21 cellular contexts compared by ENCODE assay signal in the genomic region with DNA sequence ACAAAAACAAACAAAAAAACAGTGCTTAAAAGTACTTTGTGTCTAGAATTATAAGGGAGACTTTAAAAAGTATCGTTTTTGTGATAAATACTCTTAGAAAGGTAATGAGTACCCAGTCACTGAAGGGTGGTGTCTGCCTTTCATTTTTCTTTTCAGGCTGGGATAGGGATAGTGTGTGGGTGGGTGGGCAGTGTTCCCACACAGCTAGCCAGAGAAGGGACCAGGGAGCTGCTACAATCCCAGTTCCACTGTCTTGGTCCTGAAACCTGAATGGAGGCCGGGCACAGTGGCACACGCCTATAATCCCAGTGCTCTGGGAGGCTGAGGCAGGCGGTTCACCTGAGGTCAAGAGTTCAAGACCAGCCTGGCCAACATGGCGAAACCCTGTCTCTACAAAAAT. TPM values are rescaled to one million over a fixed set of nuclear protein-coding genes. Genes with fewer than 3 reads are reported as not detected.
A peak's percentile ranks its signal among the peaks of the same experiment; 100 is the strongest.
DNase-seq lines count a peak whose midpoint lies in the region; ATAC-seq and TF ChIP-seq lines count a peak whose summit lies in the region.
"Had no signal": no experiment of that assay in that cellular context is flagged by ENCODE, and none has a peak within 500 bp of the region (broad histone marks: within the 10 kb centered on the region; RNA-seq: fewer than 3 reads in every experiment).

No MANE protein-coding gene starts in this region.

- no peak overlapping the region for H3K27ac ChIP-seq in CD4-positive, CD25-positive, alpha-beta regulatory T cell (ENCODE audit: insufficient read depth, low read length, poor library complexity, severe bottlenecking)
- H3K27ac ChIP-seq in HEK293 (ENCODE audit: extremely low read depth, low read depth, low read length) (no peak overlapping the region), neural progenitor cell (no peak overlapping the region), PC-3 (ENCODE audit: low read length) (no peak overlapping the region)

- no peak overlapping the region for H3K4me2 ChIP-seq in neural progenitor cell
- H3K4me2 ChIP-seq in PC-3 (ENCODE audit: low read length), result no peak overlapping the region

- H3K9me3 Mint-ChIP-seq in CD4-positive, CD25-positive, alpha-beta regulatory T cell, result no peaks in the 10 kb centered on the region
- H3K9me3 Mint-ChIP-seq in progenitor cell of endocrine pancreas (ENCODE audit: low read depth) (no peaks in the 10 kb centered on the region), neural progenitor cell (no peaks in the 10 kb centered on the region)

- H3K9ac ChIP-seq in neural progenitor cell (no peak overlapping the region), PC-3 (ENCODE audit: low read length) (no peak overlapping the region)

- H4K20me1 ChIP-seq in neural progenitor cell (ENCODE audit: low read depth), result no peaks in the 10 kb centered on the region
- no peaks in the 10 kb centered on the region for H4K20me1 ChIP-seq in PC-3 (ENCODE audit: low read length)

- H3K79me2 ChIP-seq in neural progenitor cell (ENCODE audit: low read depth), result peaks cover 20% of the 10 kb centered on the region
- H3K79me2 ChIP-seq in PC-3 (ENCODE audit: low read length), result peaks cover 10% of the 10 kb centered on the region

- CTCF ChIA-PET in HEK293 (lab: Yijun Ruan, JAX) (no interaction called here), PC-3 (lab: Charles Lee) (no interaction called here)

- no peaks in the 10 kb centered on the region for H3K9me3 ChIP-seq in CD4-positive, CD25-positive, alpha-beta regulatory T cell (ENCODE audit: control insufficient read depth in 2 of 2, low read length in 2 of 2)
- H3K9me3 ChIP-seq in HEK293 (ENCODE audit: control insufficient read depth, insufficient read depth, low read depth, low read length), result no peaks in the 10 kb centered on the region
- H3K9me3 ChIP-seq in neural progenitor cell (ENCODE audit: low read depth), result no peaks in the 10 kb centered on the region
- H3K9me3 ChIP-seq in PC-3 (ENCODE audit: low read length), result no peaks in the 10 kb centered on the region
- H3K9me3 ChIP-seq: BE2C, gastrocnemius medialis had no signal

- TF ChIP-seq CTCF in HEK293 (tag by site-specific recombination; IDR thresholded peaks at IDR 0.05) (no peak), choroid plexus epithelial cell (conservative IDR thresholded peaks at IDR 0.05; ENCODE audit: low read depth, low read length) (no peak), progenitor cell of endocrine pancreas (IDR thresholded peaks at IDR 0.05; ENCODE audit: unreplicated experiment) (no peak), neural progenitor cell (IDR thresholded peaks at IDR 0.05) (no peak), PC-3 (conservative IDR thresholded peaks at IDR 0.05; ENCODE audit: low read depth, low read length) (no peak)

- H3F3A ChIP-seq in neural progenitor cell (ENCODE audit: low read depth) (peaks cover 23% of the 10 kb centered on the region), PC-3 (ENCODE audit: low read length, unreplicated experiment) (no peaks in the 10 kb centered on the region)

- peaks cover 16 to 30% (median 22%) of the 10 kb centered on the region in 4 donors for H3K4me1 Mint-ChIP-seq in CD4-positive, CD25-positive, alpha-beta regulatory T cell
- peaks cover 12% of the 10 kb centered on the region for H3K4me1 Mint-ChIP-seq in progenitor cell of endocrine pancreas (ENCODE audit: low read depth)
- H3K4me1 Mint-ChIP-seq in neural progenitor cell, result peaks cover 12% of the 10 kb centered on the region

- BruUV-seq in PC-3 (replicated peaks; lab: Mats Ljungman, UMichigan), result no TSS peak

- POLR2A ChIA-PET in HEK293 (lab: Yijun Ruan, JAX), result no interaction called here
- POLR2A ChIA-PET in PC-3 (lab: Charles Lee; ENCODE audit: unreplicated experiment), result no interaction called here

- H3K4me3 ChIP-seq in CD4-positive, CD25-positive, alpha-beta regulatory T cell (ENCODE audit: low read depth, low read length), result no peak overlapping the region
- H3K4me3 ChIP-seq in HEK293 (ENCODE audit: low read depth, low read length), result no peak overlapping the region
- peak overlapping the region; percentile 4 for H3K4me3 ChIP-seq in choroid plexus epithelial cell (ENCODE audit: low read depth, low read length)
- H3K4me3 ChIP-seq in neural progenitor cell, result no peak overlapping the region
- no peak overlapping the region for H3K4me3 ChIP-seq in PC-3 (ENCODE audit: low read length)
- H3K4me3 ChIP-seq: gastrocnemius medialis, lung had no signal

- H3K4me1 ChIP-seq in CD4-positive, CD25-positive, alpha-beta regulatory T cell (ENCODE audit: control insufficient read depth, insufficient read depth, low read length, poor library complexity, severe bottlenecking), result peaks cover 9% of the 10 kb centered on the region
- H3K4me1 ChIP-seq in HEK293 (ENCODE audit: control insufficient read depth, insufficient read depth, low read length) (peaks cover 2% of the 10 kb centered on the region; the same call in 1 of the 2 replicates), neural progenitor cell (peaks cover 4% of the 10 kb centered on the region), PC-3 (ENCODE audit: insufficient read depth, low read length) (peaks cover 6% of the 10 kb centered on the region; the same call in 1 of the 2 replicates)
- H3K4me1 ChIP-seq: BE2C had no signal

- H2AFZ ChIP-seq in neural progenitor cell (replicated peaks) (no peak overlapping the region), PC-3 (ENCODE audit: low read length) (no peak overlapping the region)

- H3K36me3 Mint-ChIP-seq in CD4-positive, CD25-positive, alpha-beta regulatory T cell, result no peaks in the 10 kb centered on the region
- H3K36me3 Mint-ChIP-seq in progenitor cell of endocrine pancreas (ENCODE audit: insufficient read depth) (no peaks in the 10 kb centered on the region), neural progenitor cell (peaks cover 6% of the 10 kb centered on the region)

- no peaks in the 10 kb centered on the region for H3K9me2 ChIP-seq in PC-3 (replicated peaks; ENCODE audit: low read length)

- no peaks in the 10 kb centered on the region for H3K36me3 ChIP-seq in CD4-positive, CD25-positive, alpha-beta regulatory T cell (ENCODE audit: control insufficient read depth, insufficient read depth, low read length)
- H3K36me3 ChIP-seq in HEK293 (ENCODE audit: control insufficient read depth in 2 of 2, insufficient read depth in 1 of 2, low read length in 2 of 2), result no peaks in the 10 kb centered on the region
- no peaks in the 10 kb centered on the region for H3K36me3 ChIP-seq in neural progenitor cell
- H3K36me3 ChIP-seq in PC-3 (ENCODE audit: low read depth, low read length), result no peaks in the 10 kb centered on the region
- H3K36me3 ChIP-seq: BE2C, gastrocnemius medialis had no signal

- no peaks in the 10 kb centered on the region for H3K27me3 Mint-ChIP-seq in CD4-positive, CD25-positive, alpha-beta regulatory T cell
- H3K27me3 Mint-ChIP-seq in progenitor cell of endocrine pancreas, result no peaks in the 10 kb centered on the region
- peaks cover 2% of the 10 kb centered on the region for H3K27me3 Mint-ChIP-seq in neural progenitor cell (ENCODE audit: insufficient read depth, low read depth)
- H3K27me3 Mint-ChIP-seq: activated CD4-positive, alpha-beta T cell treated with anti-CD3 and anti-CD28 coated beads for 36 hours had no signal

- peak overlapping the region; percentile 26 to 95 (median 93) for H3K4me3 Mint-ChIP-seq in CD4-positive, CD25-positive, alpha-beta regulatory T cell
- H3K4me3 Mint-ChIP-seq in progenitor cell of endocrine pancreas (ENCODE audit: low read depth) (peak overlapping the region; percentile 86), neural progenitor cell (no peak overlapping the region)

- no peak for DNase-seq in CD4-positive, CD25-positive, alpha-beta regulatory T cell
- DNase-seq in choroid plexus epithelial cell (ENCODE audit: low read depth), result no peak
- DNase-seq in progenitor cell of endocrine pancreas (ENCODE audit: low spot score, unreplicated experiment), result no peak
- no peak for DNase-seq in NCI-H1417 treated with DMSO at 0.1 percent for 48 hours (lab: John Stamatoyannopoulos, UW)
- no peak for DNase-seq in neural progenitor cell (ENCODE audit: low spot score)
- DNase-seq in PC-3, result no peak
- DNase-seq: activated CD4-positive, alpha-beta T cell treated with anti-CD3 and anti-CD28 coated beads for 36 hours; activated T-cell treated with anti-CD3 and anti-CD28 coated beads for 4 hours; amniotic stem cell; BE2C; gastrocnemius medialis; NCI-H1694; NCI-H446 treated with DMSO at 0.1 percent for 48 hours; Right ventricle myocardium superior; stimulated activated CD4-positive, alpha-beta T cell treated with anti-CD3 and anti-CD28 coated beads, Interleukin-2, amount 100 ng/mL, for 48 hours; T-helper 9 cell had no signal

- intact Hi-C loops in PC-3 (cut with micrococcal nuclease), result no loop called here

- ATAC-seq in CD4-positive, CD25-positive, alpha-beta regulatory T cell (ENCODE audit: low read depth in 2 of 2), result no peak
- ATAC-seq in GM18502 (IDR thresholded peaks at IDR 0.05; ENCODE audit: poor library complexity, unreplicated experiment) (no peak), PC-3 (no peak)
- ATAC-seq: activated CD4-positive, alpha-beta T cell treated with anti-CD3 and anti-CD28 coated beads for 36 hours; gastrocnemius medialis; HCT116; sciatic nerve had no signal

- H3K27ac Mint-ChIP-seq in CD4-positive, CD25-positive, alpha-beta regulatory T cell, result no peak overlapping the region
- H3K27ac Mint-ChIP-seq in progenitor cell of endocrine pancreas, result no peak overlapping the region
- no peak overlapping the region for H3K27ac Mint-ChIP-seq in neural progenitor cell
- H3K27ac Mint-ChIP-seq: activated CD4-positive, alpha-beta T cell treated with anti-CD3 and anti-CD28 coated beads for 36 hours had no signal

- no peaks in the 10 kb centered on the region for H3K27me3 ChIP-seq in CD4-positive, CD25-positive, alpha-beta regulatory T cell (ENCODE audit: control insufficient read depth, insufficient read depth, low read length)
- H3K27me3 ChIP-seq in neural progenitor cell (no peaks in the 10 kb centered on the region), PC-3 (ENCODE audit: low read length) (no peaks in the 10 kb centered on the region)
- H3K27me3 ChIP-seq: BE2C, gastrocnemius medialis had no signal

TF ChIP-seq in HEK293, 187 proteins besides CTCF, POLR2A, EP300 and RAD21 (continues in another document):
- no peak for TF ChIP-seq HOXA7 (CRISPR knock-in tag; IDR thresholded peaks at IDR 0.05; ENCODE audit: borderline replicate concordance)
- no peak for TF ChIP-seq ZNF707 (tag by site-specific recombination; IDR thresholded peaks at IDR 0.05)
- no peak for TF ChIP-seq ZNF571 (tag by site-specific recombination; IDR thresholded peaks at IDR 0.05)
- TF ChIP-seq SALL2 (tag by site-specific recombination; IDR thresholded peaks at IDR 0.05; ENCODE audit: borderline replicate concordance), result no peak
- no peak for TF ChIP-seq ZNF202 (tag by site-specific recombination; IDR thresholded peaks at IDR 0.05; ENCODE audit: borderline replicate concordance)
- peak; percentile 60 for TF ChIP-seq ZFHX2 (tag by site-specific recombination; conservative IDR thresholded peaks at IDR 0.05)
- no peak for TF ChIP-seq MZF1 (tag by site-specific recombination; IDR thresholded peaks at IDR 0.05; ENCODE audit: borderline replicate concordance)

RNA-seq across cellular contexts. Expression of gene GK5, which starts 2.1 kb away (rescaled TPM):
- 11.2 TPM for total RNA-seq in CD4-positive, CD25-positive, alpha-beta regulatory T cell
- 1 to 10 TPM in 3 of 4 donors, under 1 TPM in 1; 0.65 to 4.1 (median 3.6) TPM for polyA plus RNA-seq in CD4-positive, CD25-positive, alpha-beta regulatory T cell
- total RNA-seq in progenitor cell of endocrine pancreas (17.6 and 20.0 TPM in 2 replicates), neural progenitor cell (ENCODE audit: low replicate concordance) (22.7 and 35.7 TPM in 2 replicates), PC-3 (2014; rRNA removed) (4.6 and 5.5 TPM in 2 replicates)
